Comparison of ENCODE assay signal across 1 cellular context in genomic region chr4:6688879-6689505, GRCh38.
TF ChIP-seq lines count a peak whose summit lies in the region.

No MANE protein-coding gene starts in this region.

TF ChIP-seq in HepG2, 621 proteins besides CTCF, POLR2A, EP300 and RAD21 (continued from another document and continues in another):
- TF ChIP-seq ZNF276 (CRISPR knock-in tag; IDR thresholded peaks at IDR 0.05; ENCODE audit: low read depth), result no peak
- peak; percentile 48 for TF ChIP-seq RXRB (CRISPR knock-in tag; IDR thresholded peaks at IDR 0.05; ENCODE audit: borderline replicate concordance)
- TF ChIP-seq ZNF512 (CRISPR knock-in tag; IDR thresholded peaks at IDR 0.05), result no peak
- TF ChIP-seq MAX (IDR thresholded peaks at IDR 0.05), result no peak
- TF ChIP-seq TAF1 (CRISPR knock-in tag; IDR thresholded peaks at IDR 0.05), result peak; percentile 14; the same call in 1 of the 2 replicates
- no peak for TF ChIP-seq PLSCR1 (CRISPR knock-in tag; IDR thresholded peaks at IDR 0.05; ENCODE audit: borderline replicate concordance)
- TF ChIP-seq ATM (IDR thresholded peaks at IDR 0.05; ENCODE audit: borderline replicate concordance), result no peak
- TF ChIP-seq ZNF549 (CRISPR knock-in tag; IDR thresholded peaks at IDR 0.05), result no peak
- no peak; the same call in none of the 2 replicates for TF ChIP-seq ZFY (CRISPR knock-in tag; IDR thresholded peaks at IDR 0.05)
- peak; percentile 44 for TF ChIP-seq FOXP4 (CRISPR knock-in tag; IDR thresholded peaks at IDR 0.05)
- TF ChIP-seq TOE1 (CRISPR knock-in tag; IDR thresholded peaks at IDR 0.05), result no peak
- no peak for TF ChIP-seq ZNF30 (CRISPR knock-in tag; IDR thresholded peaks at IDR 0.05)
- TF ChIP-seq MEIS2 (CRISPR knock-in tag; IDR thresholded peaks at IDR 0.05), result 0 out of 2 replicates have a peak, but pooled peaks have one; percentile 54
- peak; percentile 20; the same call in 1 of the 2 replicates for TF ChIP-seq HIVEP1 (CRISPR knock-in tag; IDR thresholded peaks at IDR 0.05)
- no peak for TF ChIP-seq ZNF121 (CRISPR knock-in tag; IDR thresholded peaks at IDR 0.05)
- 0 out of 2 replicates have a peak, but pooled peaks have one; percentile 36 for TF ChIP-seq ZNF598 (CRISPR knock-in tag; IDR thresholded peaks at IDR 0.05; ENCODE audit: borderline replicate concordance)
- TF ChIP-seq CENPX (CRISPR knock-in tag; IDR thresholded peaks at IDR 0.05), result no peak
- TF ChIP-seq ZNF710 (CRISPR knock-in tag; IDR thresholded peaks at IDR 0.05; ENCODE audit: borderline replicate concordance), result 0 out of 2 replicates have a peak, but pooled peaks have one; percentile 23
- TF ChIP-seq TOPORS (CRISPR knock-in tag; IDR thresholded peaks at IDR 0.05), result no peak
- TF ChIP-seq ZFP1 (CRISPR knock-in tag; IDR thresholded peaks at IDR 0.05), result no peak
- no peak; the same call in 1 of the 2 replicates for TF ChIP-seq ZNF816 (CRISPR knock-in tag; IDR thresholded peaks at IDR 0.05; ENCODE audit: borderline replicate concordance)
- no peak for TF ChIP-seq REPIN1 (CRISPR knock-in tag; IDR thresholded peaks at IDR 0.05; ENCODE audit: borderline replicate concordance, low read depth)
- 0 out of 2 replicates have a peak, but pooled peaks have one; percentile 77 for TF ChIP-seq ZNF879 (CRISPR knock-in tag; IDR thresholded peaks at IDR 0.05)
- no peak for TF ChIP-seq ZNF354B (CRISPR knock-in tag; IDR thresholded peaks at IDR 0.05)
- no peak for TF ChIP-seq GATAD1 (CRISPR knock-in tag; IDR thresholded peaks at IDR 0.05)
- TF ChIP-seq ZNF510 (CRISPR knock-in tag; IDR thresholded peaks at IDR 0.05; ENCODE audit: low read depth), result no peak
- no peak for TF ChIP-seq HES4 (CRISPR knock-in tag; IDR thresholded peaks at IDR 0.05; ENCODE audit: borderline replicate concordance)
- TF ChIP-seq SKIL (CRISPR knock-in tag; IDR thresholded peaks at IDR 0.05; ENCODE audit: borderline replicate concordance), result no peak
- TF ChIP-seq ONECUT2 (CRISPR knock-in tag; IDR thresholded peaks at IDR 0.05), result no peak
- TF ChIP-seq ZSCAN20 (CRISPR knock-in tag; IDR thresholded peaks at IDR 0.05; ENCODE audit: borderline replicate concordance), result no peak
- TF ChIP-seq NR2F2 (IDR thresholded peaks at IDR 0.05; ENCODE audit: borderline replicate concordance, low read depth), result no peak
- TF ChIP-seq ZEB1 (IDR thresholded peaks at IDR 0.05; ENCODE audit: insufficient replicate concordance, low read depth), result no peak
- TF ChIP-seq ZNF34 (CRISPR knock-in tag; IDR thresholded peaks at IDR 0.05; ENCODE audit: borderline replicate concordance), result no peak; the same call in 1 of the 2 replicates
- peak; percentile 27 for TF ChIP-seq ZBTB7B (CRISPR knock-in tag; IDR thresholded peaks at IDR 0.05)
- no peak; the same call in 1 of the 2 replicates for TF ChIP-seq KMT2A (CRISPR knock-in tag; IDR thresholded peaks at IDR 0.05)
- no peak for TF ChIP-seq NFIB (CRISPR knock-in tag; IDR thresholded peaks at IDR 0.05; ENCODE audit: borderline replicate concordance)
- no peak for TF ChIP-seq ZKSCAN1 (IDR thresholded peaks at IDR 0.05; ENCODE audit: low read length)
- TF ChIP-seq NCOA2 (CRISPR knock-in tag; IDR thresholded peaks at IDR 0.05), result peak; percentile 15; the same call in 1 of the 2 replicates
- TF ChIP-seq RNF219 (CRISPR knock-in tag; IDR thresholded peaks at IDR 0.05), result no peak; the same call in 1 of the 2 replicates
- no peak for TF ChIP-seq THAP9 (CRISPR knock-in tag; IDR thresholded peaks at IDR 0.05; ENCODE audit: borderline replicate concordance)
- TF ChIP-seq POLR2AphosphoS5 (IDR thresholded peaks at IDR 0.05; ENCODE audit: low read depth, low read length), result no peak
- TF ChIP-seq MLX (CRISPR knock-in tag; IDR thresholded peaks at IDR 0.05), result no peak
- no peak for TF ChIP-seq MIER3 (CRISPR knock-in tag; IDR thresholded peaks at IDR 0.05; ENCODE audit: borderline replicate concordance)
- TF ChIP-seq GMEB2 (CRISPR knock-in tag; IDR thresholded peaks at IDR 0.05; ENCODE audit: low read depth), result no peak
- peak; percentile 80; the same call in 1 of the 2 replicates for TF ChIP-seq ZFP36L1 (CRISPR knock-in tag; IDR thresholded peaks at IDR 0.05)
- TF ChIP-seq KDM6A (CRISPR knock-in tag; IDR thresholded peaks at IDR 0.05; ENCODE audit: low read depth), result no peak
- no peak for TF ChIP-seq SUZ12 (IDR thresholded peaks at IDR 0.05; ENCODE audit: low read depth, low read length)
- TF ChIP-seq ZNF839 (CRISPR knock-in tag; IDR thresholded peaks at IDR 0.05; ENCODE audit: borderline replicate concordance), result no peak
- TF ChIP-seq ZNF670 (CRISPR knock-in tag; IDR thresholded peaks at IDR 0.05; ENCODE audit: borderline replicate concordance), result peak; percentile 10; the same call in 1 of the 2 replicates
